Comparison of ENCODE assay signal across 17 cellular contexts in the genomic region with DNA sequence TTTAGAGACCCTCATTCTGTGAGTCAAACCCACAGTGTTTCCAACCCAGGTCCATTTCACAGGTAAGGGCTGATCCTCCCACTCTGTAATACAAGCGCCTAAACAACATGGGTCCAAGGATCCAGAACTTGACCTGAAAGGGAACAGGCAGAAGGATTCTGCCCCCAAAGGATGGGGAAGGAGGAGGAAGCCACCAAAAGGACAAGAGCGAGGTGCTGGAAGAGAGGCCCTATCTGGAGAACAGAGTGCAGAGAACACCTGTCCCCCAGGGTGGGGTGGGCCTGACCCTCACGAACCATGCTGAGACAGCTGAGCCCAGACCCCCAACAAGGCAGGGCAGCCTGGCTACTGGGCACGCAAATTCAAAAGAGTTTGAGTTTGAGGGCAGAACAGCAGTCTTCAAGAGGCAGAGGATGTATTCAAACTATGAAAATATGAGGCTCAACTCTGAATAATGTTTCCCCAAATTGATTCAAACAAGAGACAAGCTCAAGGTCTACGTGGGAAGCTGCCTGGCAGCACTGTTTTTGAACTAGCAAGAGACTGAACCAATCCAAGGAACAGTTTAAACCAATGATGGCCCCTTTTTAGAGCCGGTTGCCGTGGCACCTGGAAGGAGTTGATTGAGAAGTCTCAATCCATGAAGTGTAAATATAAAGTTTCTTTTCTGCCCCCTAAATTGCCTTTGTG.
"Had no signal": no experiment of that assay in that cellular context is flagged by ENCODE, and none has a peak within 500 bp of the region (broad histone marks: within the 10 kb centered on the region; RNA-seq: fewer than 3 reads in every experiment).

No MANE protein-coding gene starts in this region.

- FAIRE-seq: TTC549 had no signal

- H3K4me3 ChIP-seq: adrenal gland, colonic mucosa, esophagus squamous epithelium, lower lobe of right lung, sigmoid colon, thoracic aorta had no signal

- H3K27ac ChIP-seq: adrenal gland, colonic mucosa, esophagus squamous epithelium, lower lobe of right lung, sigmoid colon, thoracic aorta had no signal

- ATAC-seq: activated CD8-positive, alpha-beta T cell treated with anti-CD3 and anti-CD28 coated beads for 36 hours; activated T-cell treated with anti-CD3 and anti-CD28 coated beads, Interleukin-2, amount 50 U/mL, for 4 hours; lower lobe of right lung; stimulated activated effector memory CD8-positive, alpha-beta T cell treated with anti-CD3 and anti-CD28 coated beads, Interleukin-12 subunit alpha, Interleukin-12 subunit beta, amount 100 ng/mL, for 72 hours had no signal

- H3K36me3 ChIP-seq: adrenal gland, colonic mucosa, esophagus squamous epithelium, lower lobe of right lung, sigmoid colon had no signal

- DNase-seq: activated B cell treated with CpG ODN at 0.5 μM for 24 hours; activated CD4-positive, alpha-beta T cell treated with anti-CD3 and anti-CD28 coated beads for 48 hours; activated CD8-positive, alpha-beta T cell treated with anti-CD3 and anti-CD28 coated beads for 36 hours; activated effector memory CD4-positive, alpha-beta T cell treated with Interleukin-2 at 50 U/mL for 16 hours; activated T-cell treated with anti-CD3 and anti-CD28 coated beads, Interleukin-2, amount 50 U/mL, for 4 hours; adrenal gland; central memory CD4-positive, alpha-beta T cell; colonic mucosa; effector CD8-positive, alpha-beta T cell; esophagus squamous epithelium; lower lobe of right lung; sigmoid colon; stimulated activated CD4-positive, alpha-beta T cell treated with anti-CD3 and anti-CD28 coated beads, Interleukin-12 subunit alpha, Interleukin-12 subunit beta, amount 100 ng/mL, for 4 hours; stimulated activated CD4-positive, alpha-beta T cell treated with anti-CD3 and anti-CD28 coated beads, Interleukin-2, amount 100 ng/mL, for 24 hours had no signal

- H3K9me3 ChIP-seq: adrenal gland, colonic mucosa, esophagus squamous epithelium, lower lobe of right lung, sigmoid colon, thoracic aorta had no signal

- H3K4me1 ChIP-seq: adrenal gland, colonic mucosa, esophagus squamous epithelium, lower lobe of right lung had no signal

- H3K27me3 ChIP-seq: adrenal gland, colonic mucosa, sigmoid colon had no signal
